12 cellular contexts compared by ENCODE assay signal in the genomic region with DNA sequence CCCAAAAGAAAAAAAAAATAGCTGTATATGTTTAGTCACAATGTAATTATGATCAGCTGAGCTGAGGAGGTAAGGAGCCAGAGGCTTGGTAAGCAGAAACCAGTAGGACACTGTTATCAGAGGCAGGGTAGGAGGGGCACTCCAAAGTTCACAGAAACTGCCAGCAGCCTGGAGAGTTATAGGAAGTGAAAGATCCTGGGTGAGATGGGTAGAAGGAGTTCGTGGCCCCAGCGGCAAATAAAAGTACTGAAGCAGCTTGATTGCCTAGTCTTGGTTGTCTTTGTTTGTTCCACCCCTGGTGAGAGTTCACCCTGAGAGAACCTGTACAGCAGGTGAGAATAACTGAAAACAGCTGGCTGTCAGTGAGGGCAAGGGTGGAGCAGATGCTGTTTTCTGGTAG.
DNase-seq lines count a peak whose midpoint lies in the region; ATAC-seq, FAIRE-seq and TF ChIP-seq lines count a peak whose summit lies in the region.
"Had no signal": no experiment of that assay in that cellular context is flagged by ENCODE, and none has a peak within 500 bp of the region (broad histone marks: within the 10 kb centered on the region; RNA-seq: fewer than 3 reads in every experiment).

No MANE protein-coding gene starts in this region.

- DNase-seq in A549 (ENCODE audit: low read depth in 1 of 2, low spot score in 1 of 2) (peak; percentile 0 to 9), HEK293T (ENCODE audit: extremely low spot score) (peak; percentile 26), NCI-H748 treated with DMSO at 0.1 percent for 48 hours (lab: John Stamatoyannopoulos, UW) (peak; percentile 53), endodermal cell (peak; percentile 68), AG08396 (ENCODE audit: low spot score) (no peak)
- DNase-seq: activated effector memory CD4-positive, alpha-beta T cell treated with Interleukin-2 at 50 U/mL for 16 hours; immature natural killer cell had no signal

- no peaks in the 10 kb centered on the region for H3K36me3 ChIP-seq in endodermal cell (ENCODE audit: control insufficient read depth, insufficient read depth, low read length)

- TF ChIP-seq RAD21 in A549 (conservative IDR thresholded peaks at IDR 0.05 in 1 of 2, IDR thresholded peaks at IDR 0.05 in 1 of 2), result no peak

- no peak for TF ChIP-seq EP300 in A549 (IDR thresholded peaks at IDR 0.05)

- H3K4me1 ChIP-seq in A549 (no peaks in the 10 kb centered on the region), endodermal cell (ENCODE audit: control insufficient read depth, insufficient read depth, low read length) (no peaks in the 10 kb centered on the region)

- H3K27ac Mint-ChIP-seq in endodermal cell, result peak overlapping the region; percentile 84
- H3K27ac Mint-ChIP-seq: immature natural killer cell had no signal

- peaks cover 30% of the 10 kb centered on the region for H3K4me1 Mint-ChIP-seq in endodermal cell
- H3K4me1 Mint-ChIP-seq: immature natural killer cell had no signal

- H3K27ac ChIP-seq in A549 (no peak overlapping the region), endodermal cell (ENCODE audit: low read depth, low read length) (no peak overlapping the region)
- H3K27ac ChIP-seq: RWPE1 had no signal

- peaks cover 1% of the 10 kb centered on the region for H3K9me3 Mint-ChIP-seq in endodermal cell

- H3K36me3 Mint-ChIP-seq in endodermal cell (ENCODE audit: low read depth), result no peaks in the 10 kb centered on the region
- H3K36me3 Mint-ChIP-seq: immature natural killer cell had no signal

- no peak overlapping the region for H3K4me3 Mint-ChIP-seq in endodermal cell
- H3K4me3 Mint-ChIP-seq: immature natural killer cell had no signal

- no peaks in the 10 kb centered on the region for H3K9me3 ChIP-seq in A549
- H3K9me3 ChIP-seq in endodermal cell (ENCODE audit: control insufficient read depth, low read length), result no peaks in the 10 kb centered on the region

- CTCF ChIA-PET in A549 (lab: Yijun Ruan, JAX) (no interaction called here), HEK293T (lab: Yijun Ruan, JAX) (no interaction called here)

- WGBS in A549 (ENCODE audit: missing lambda C conversion rate), result 0% methylated on average over 2 of the region's 2 CpGs
- 60 to 64% methylated on average over 1 to 2 of the region's 2 CpGs for WGBS in endodermal cell (ENCODE audit: insufficient coverage in 1 of 2, insufficient read length in 1 of 2), 2 experiments

- no peak for FAIRE-seq in A549 (lab: Jason Lieb, UNC)
- FAIRE-seq: GM12892 had no signal

- H3K9ac ChIP-seq in endodermal cell (ENCODE audit: extremely low read depth, low read length, poor library complexity, severe bottlenecking), result no peak overlapping the region

- no peak overlapping the region for H3K4me3 ChIP-seq in A549
- H3K4me3 ChIP-seq in endodermal cell (ENCODE audit: low read length), result no peak overlapping the region

- TF ChIP-seq CTCF in A549 (IDR thresholded peaks at IDR 0.05) (no peak), endodermal cell (conservative IDR thresholded peaks at IDR 0.05) (no peak)

- no peaks in the 10 kb centered on the region for H3K27me3 ChIP-seq in endodermal cell (ENCODE audit: control insufficient read depth, insufficient read depth, low read length, poor library complexity, severe bottlenecking)

- H3K4me2 ChIP-seq in A549, result no peak overlapping the region

- ATAC-seq in A549, result no peak
- ATAC-seq in GM21737 (IDR thresholded peaks at IDR 0.05; ENCODE audit: unreplicated experiment), result no peak
- no peak for ATAC-seq in HG03175 (IDR thresholded peaks at IDR 0.05; ENCODE audit: unreplicated experiment)
- ATAC-seq in SK-N-SH treated with all-trans-retinoic acid at 6 μM for 48 hours, result no peak

- no peak for TF ChIP-seq POLR2A in A549 (IDR thresholded peaks at IDR 0.05; ENCODE audit: low read length)

- peaks cover 7% of the 10 kb centered on the region for H3K27me3 Mint-ChIP-seq in endodermal cell (ENCODE audit: insufficient read depth)

- POLR2A ChIA-PET in A549 (lab: Yijun Ruan, JAX), result no interaction called here
- POLR2A ChIA-PET in HEK293T (lab: Yijun Ruan, JAX), result no interaction called here

TF ChIP-seq in A549, 52 proteins besides CTCF, POLR2A, EP300 and RAD21 (continues in another document):
- TF ChIP-seq HOXB13 (CRISPR knock-in tag; IDR thresholded peaks at IDR 0.05; ENCODE audit: low read depth) (no peak), MAZ (IDR thresholded peaks at IDR 0.05; ENCODE audit: borderline replicate concordance, low read depth, low read length) (no peak), EHMT2 (IDR thresholded peaks at IDR 0.05; ENCODE audit: low read depth) (no peak), CHD2 (IDR thresholded peaks at IDR 0.05; ENCODE audit: low read length, partially characterized antibody) (no peak), MYC (IDR thresholded peaks at IDR 0.05; ENCODE audit: borderline replicate concordance, low read length) (no peak), HDAC2 (IDR thresholded peaks at IDR 0.05) (no peak), ZSCAN20 (CRISPR knock-in tag; IDR thresholded peaks at IDR 0.05) (no peak), CHD4 (IDR thresholded peaks at IDR 0.05; ENCODE audit: borderline replicate concordance) (no peak), RCOR1 (IDR thresholded peaks at IDR 0.05; ENCODE audit: low read depth, low read length) (no peak), JUN (IDR thresholded peaks at IDR 0.05) (no peak), EHF (CRISPR knock-in tag; IDR thresholded peaks at IDR 0.05) (no peak)
- TF ChIP-seq, protein P1, sequence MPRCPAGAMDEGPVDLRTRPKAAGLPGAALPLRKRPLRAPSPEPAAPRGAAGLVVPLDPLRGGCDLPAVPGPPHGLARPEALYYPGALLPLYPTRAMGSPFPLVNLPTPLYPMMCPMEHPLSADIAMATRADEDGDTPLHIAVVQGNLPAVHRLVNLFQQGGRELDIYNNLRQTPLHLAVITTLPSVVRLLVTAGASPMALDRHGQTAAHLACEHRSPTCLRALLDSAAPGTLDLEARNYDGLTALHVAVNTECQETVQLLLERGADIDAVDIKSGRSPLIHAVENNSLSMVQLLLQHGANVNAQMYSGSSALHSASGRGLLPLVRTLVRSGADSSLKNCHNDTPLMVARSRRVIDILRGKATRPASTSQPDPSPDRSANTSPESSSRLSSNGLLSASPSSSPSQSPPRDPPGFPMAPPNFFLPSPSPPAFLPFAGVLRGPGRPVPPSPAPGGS (IDR thresholded peaks at IDR 0.05), result no peak

TF ChIP-seq in HEK293T, 16 proteins besides CTCF, POLR2A, EP300 and RAD21:
- TF ChIP-seq ZNF384 (IDR thresholded peaks at IDR 0.05) (no peak), SUZ12 (IDR thresholded peaks at IDR 0.05) (no peak), BHLHE40 (IDR thresholded peaks at IDR 0.05; ENCODE audit: borderline replicate concordance) (no peak), ARNT (IDR thresholded peaks at IDR 0.05) (no peak), FOXK2 (IDR thresholded peaks at IDR 0.05) (no peak), FOXM1 (IDR thresholded peaks at IDR 0.05; ENCODE audit: borderline replicate concordance) (no peak), LEF1 (IDR thresholded peaks at IDR 0.05; ENCODE audit: borderline replicate concordance) (no peak), HDGF (IDR thresholded peaks at IDR 0.05; ENCODE audit: borderline replicate concordance) (no peak), ELF4 (IDR thresholded peaks at IDR 0.05) (no peak), CTBP1 (IDR thresholded peaks at IDR 0.05; ENCODE audit: borderline replicate concordance) (no peak), FOXA1 (IDR thresholded peaks at IDR 0.05) (no peak), TARDBP (IDR thresholded peaks at IDR 0.05) (no peak), SP1 (IDR thresholded peaks at IDR 0.05) (no peak), NFRKB (IDR thresholded peaks at IDR 0.05) (no peak), L3MBTL2 (conservative IDR thresholded peaks at IDR 0.05) (no peak)
- TF ChIP-seq, protein P2, sequence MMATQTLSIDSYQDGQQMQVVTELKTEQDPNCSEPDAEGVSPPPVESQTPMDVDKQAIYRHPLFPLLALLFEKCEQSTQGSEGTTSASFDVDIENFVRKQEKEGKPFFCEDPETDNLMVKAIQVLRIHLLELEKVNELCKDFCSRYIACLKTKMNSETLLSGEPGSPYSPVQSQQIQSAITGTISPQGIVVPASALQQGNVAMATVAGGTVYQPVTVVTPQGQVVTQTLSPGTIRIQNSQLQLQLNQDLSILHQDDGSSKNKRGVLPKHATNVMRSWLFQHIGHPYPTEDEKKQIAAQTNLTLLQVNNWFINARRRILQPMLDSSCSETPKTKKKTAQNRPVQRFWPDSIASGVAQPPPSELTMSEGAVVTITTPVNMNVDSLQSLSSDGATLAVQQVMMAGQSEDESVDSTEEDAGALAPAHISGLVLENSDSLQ (IDR thresholded peaks at IDR 0.05), result no peak

TF ChIP-seq in SK-N-SH treated with all-trans-retinoic acid at 6 μM for 48 hours, 23 proteins besides CTCF, POLR2A, EP300 and RAD21 (continues in another document):
- TF ChIP-seq, protein P3, sequence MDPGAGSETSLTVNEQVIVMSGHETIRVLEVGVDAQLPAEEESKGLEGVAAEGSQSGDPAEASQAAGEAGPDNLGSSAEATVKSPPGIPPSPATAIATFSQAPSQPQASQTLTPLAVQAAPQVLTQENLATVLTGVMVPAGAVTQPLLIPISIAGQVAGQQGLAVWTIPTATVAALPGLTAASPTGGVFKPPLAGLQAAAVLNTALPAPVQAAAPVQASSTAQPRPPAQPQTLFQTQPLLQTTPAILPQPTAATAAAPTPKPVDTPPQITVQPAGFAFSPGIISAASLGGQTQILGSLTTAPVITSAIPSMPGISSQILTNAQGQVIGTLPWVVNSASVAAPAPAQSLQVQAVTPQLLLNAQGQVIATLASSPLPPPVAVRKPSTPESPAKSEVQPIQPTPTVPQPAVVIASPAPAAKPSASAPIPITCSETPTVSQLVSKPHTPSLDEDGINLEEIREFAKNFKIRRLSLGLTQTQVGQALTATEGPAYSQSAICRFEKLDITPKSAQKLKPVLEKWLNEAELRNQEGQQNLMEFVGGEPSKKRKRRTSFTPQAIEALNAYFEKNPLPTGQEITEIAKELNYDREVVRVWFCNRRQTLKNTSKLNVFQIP (CRISPR knock-in tag; IDR thresholded peaks at IDR 0.05; ENCODE audit: borderline replicate concordance, low read depth), result no peak
- TF ChIP-seq SNAI2 (CRISPR knock-in tag; IDR thresholded peaks at IDR 0.05) (no peak), TOX (CRISPR knock-in tag; IDR thresholded peaks at IDR 0.05; ENCODE audit: borderline replicate concordance) (no peak), OSR1 (CRISPR knock-in tag; IDR thresholded peaks at IDR 0.05) (no peak), ARNTL (CRISPR knock-in tag; IDR thresholded peaks at IDR 0.05; ENCODE audit: borderline replicate concordance, low read depth) (no peak), TCF4 (CRISPR knock-in tag; IDR thresholded peaks at IDR 0.05; ENCODE audit: borderline replicate concordance) (no peak), ZFP30 (CRISPR knock-in tag; IDR thresholded peaks at IDR 0.05) (no peak)
